In genomic region chr14:35121026-35121886, GRCh38 we compare ENCODE assay signal across 1 cellular context.
A peak's percentile ranks its signal among the peaks of the same experiment; 100 is the strongest.
TF ChIP-seq lines count a peak whose summit lies in the region.

No MANE protein-coding gene starts in this region.

TF ChIP-seq in HepG2, 621 proteins besides CTCF, POLR2A, EP300 and RAD21 (continued from another document and continues in another):
- TF ChIP-seq, protein P1, sequence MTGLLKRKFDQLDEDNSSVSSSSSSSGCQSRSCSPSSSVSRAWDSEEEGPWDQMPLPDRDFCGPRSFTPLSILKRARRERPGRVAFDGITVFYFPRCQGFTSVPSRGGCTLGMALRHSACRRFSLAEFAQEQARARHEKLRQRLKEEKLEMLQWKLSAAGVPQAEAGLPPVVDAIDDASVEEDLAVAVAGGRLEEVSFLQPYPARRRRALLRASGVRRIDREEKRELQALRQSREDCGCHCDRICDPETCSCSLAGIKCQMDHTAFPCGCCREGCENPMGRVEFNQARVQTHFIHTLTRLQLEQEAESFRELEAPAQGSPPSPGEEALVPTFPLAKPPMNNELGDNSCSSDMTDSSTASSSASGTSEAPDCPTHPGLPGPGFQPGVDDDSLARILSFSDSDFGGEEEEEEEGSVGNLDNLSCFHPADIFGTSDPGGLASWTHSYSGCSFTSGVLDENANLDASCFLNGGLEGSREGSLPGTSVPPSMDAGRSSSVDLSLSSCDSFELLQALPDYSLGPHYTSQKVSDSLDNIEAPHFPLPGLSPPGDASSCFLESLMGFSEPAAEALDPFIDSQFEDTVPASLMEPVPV (CRISPR knock-in tag; IDR thresholded peaks at IDR 0.05): no peak
- no peak for TF ChIP-seq RFXAP (CRISPR knock-in tag; IDR thresholded peaks at IDR 0.05; ENCODE audit: borderline replicate concordance)
- TF ChIP-seq ZFP90 (CRISPR knock-in tag; IDR thresholded peaks at IDR 0.05; ENCODE audit: borderline replicate concordance): no peak; the same call in 1 of the 2 replicates
- TF ChIP-seq, protein P2, sequence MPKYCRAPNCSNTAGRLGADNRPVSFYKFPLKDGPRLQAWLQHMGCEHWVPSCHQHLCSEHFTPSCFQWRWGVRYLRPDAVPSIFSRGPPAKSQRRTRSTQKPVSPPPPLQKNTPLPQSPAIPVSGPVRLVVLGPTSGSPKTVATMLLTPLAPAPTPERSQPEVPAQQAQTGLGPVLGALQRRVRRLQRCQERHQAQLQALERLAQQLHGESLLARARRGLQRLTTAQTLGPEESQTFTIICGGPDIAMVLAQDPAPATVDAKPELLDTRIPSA (CRISPR knock-in tag; IDR thresholded peaks at IDR 0.05; ENCODE audit: borderline replicate concordance): no peak
- TF ChIP-seq, protein P3, sequence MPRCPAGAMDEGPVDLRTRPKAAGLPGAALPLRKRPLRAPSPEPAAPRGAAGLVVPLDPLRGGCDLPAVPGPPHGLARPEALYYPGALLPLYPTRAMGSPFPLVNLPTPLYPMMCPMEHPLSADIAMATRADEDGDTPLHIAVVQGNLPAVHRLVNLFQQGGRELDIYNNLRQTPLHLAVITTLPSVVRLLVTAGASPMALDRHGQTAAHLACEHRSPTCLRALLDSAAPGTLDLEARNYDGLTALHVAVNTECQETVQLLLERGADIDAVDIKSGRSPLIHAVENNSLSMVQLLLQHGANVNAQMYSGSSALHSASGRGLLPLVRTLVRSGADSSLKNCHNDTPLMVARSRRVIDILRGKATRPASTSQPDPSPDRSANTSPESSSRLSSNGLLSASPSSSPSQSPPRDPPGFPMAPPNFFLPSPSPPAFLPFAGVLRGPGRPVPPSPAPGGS (CRISPR knock-in tag; IDR thresholded peaks at IDR 0.05): no peak; the same call in 1 of the 2 replicates
- no peak for TF ChIP-seq ATF3 (CRISPR knock-in tag; IDR thresholded peaks at IDR 0.05)
- TF ChIP-seq RXRA (CRISPR knock-in tag; IDR thresholded peaks at IDR 0.05): no peak
- TF ChIP-seq ZNF576 (CRISPR knock-in tag; IDR thresholded peaks at IDR 0.05): no peak
- TF ChIP-seq MLXIP (CRISPR knock-in tag; IDR thresholded peaks at IDR 0.05; ENCODE audit: borderline replicate concordance): peak; percentile 1; the same call in 1 of the 2 replicates
- no peak for TF ChIP-seq ERF (CRISPR knock-in tag; IDR thresholded peaks at IDR 0.05)
- TF ChIP-seq, protein P4, sequence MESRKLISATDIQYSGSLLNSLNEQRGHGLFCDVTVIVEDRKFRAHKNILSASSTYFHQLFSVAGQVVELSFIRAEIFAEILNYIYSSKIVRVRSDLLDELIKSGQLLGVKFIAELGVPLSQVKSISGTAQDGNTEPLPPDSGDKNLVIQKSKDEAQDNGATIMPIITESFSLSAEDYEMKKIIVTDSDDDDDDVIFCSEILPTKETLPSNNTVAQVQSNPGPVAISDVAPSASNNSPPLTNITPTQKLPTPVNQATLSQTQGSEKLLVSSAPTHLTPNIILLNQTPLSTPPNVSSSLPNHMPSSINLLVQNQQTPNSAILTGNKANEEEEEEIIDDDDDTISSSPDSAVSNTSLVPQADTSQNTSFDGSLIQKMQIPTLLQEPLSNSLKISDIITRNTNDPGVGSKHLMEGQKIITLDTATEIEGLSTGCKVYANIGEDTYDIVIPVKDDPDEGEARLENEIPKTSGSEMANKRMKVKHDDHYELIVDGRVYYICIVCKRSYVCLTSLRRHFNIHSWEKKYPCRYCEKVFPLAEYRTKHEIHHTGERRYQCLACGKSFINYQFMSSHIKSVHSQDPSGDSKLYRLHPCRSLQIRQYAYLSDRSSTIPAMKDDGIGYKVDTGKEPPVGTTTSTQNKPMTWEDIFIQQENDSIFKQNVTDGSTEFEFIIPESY (CRISPR knock-in tag; IDR thresholded peaks at IDR 0.05): no peak
- no peak for TF ChIP-seq ZNF180 (CRISPR knock-in tag; IDR thresholded peaks at IDR 0.05; ENCODE audit: borderline replicate concordance, low read depth)
- no peak for TF ChIP-seq ZMAT3 (CRISPR knock-in tag; conservative IDR thresholded peaks at IDR 0.05)
- TF ChIP-seq ZSCAN9 (CRISPR knock-in tag; IDR thresholded peaks at IDR 0.05; ENCODE audit: borderline replicate concordance): no peak
- peak; percentile 9; the same call in 1 of the 2 replicates for TF ChIP-seq ZNF383 (CRISPR knock-in tag; IDR thresholded peaks at IDR 0.05; ENCODE audit: borderline replicate concordance)
- TF ChIP-seq ZNF784 (CRISPR knock-in tag; IDR thresholded peaks at IDR 0.05; ENCODE audit: borderline replicate concordance): no peak
- TF ChIP-seq FOXO4 (CRISPR knock-in tag; conservative IDR thresholded peaks at IDR 0.05): no peak
- no peak for TF ChIP-seq ZIK1 (CRISPR knock-in tag; IDR thresholded peaks at IDR 0.05; ENCODE audit: borderline replicate concordance, low read depth)
- no peak for TF ChIP-seq KDM3A (CRISPR knock-in tag; IDR thresholded peaks at IDR 0.05; ENCODE audit: low read depth)
- no peak for TF ChIP-seq CENPT (CRISPR knock-in tag; IDR thresholded peaks at IDR 0.05; ENCODE audit: low read depth)
- TF ChIP-seq ZNF710 (CRISPR knock-in tag; IDR thresholded peaks at IDR 0.05; ENCODE audit: borderline replicate concordance): no peak
- no peak for TF ChIP-seq ZBTB43 (CRISPR knock-in tag; conservative IDR thresholded peaks at IDR 0.05)
- no peak for TF ChIP-seq ZNF766 (CRISPR knock-in tag; IDR thresholded peaks at IDR 0.05; ENCODE audit: borderline replicate concordance)
- TF ChIP-seq ZNF251 (CRISPR knock-in tag; IDR thresholded peaks at IDR 0.05): no peak
- TF ChIP-seq RARG (CRISPR knock-in tag; IDR thresholded peaks at IDR 0.05; ENCODE audit: low read depth): 0 out of 2 replicates have a peak, but pooled peaks have one; percentile 9
- TF ChIP-seq, protein P5, sequence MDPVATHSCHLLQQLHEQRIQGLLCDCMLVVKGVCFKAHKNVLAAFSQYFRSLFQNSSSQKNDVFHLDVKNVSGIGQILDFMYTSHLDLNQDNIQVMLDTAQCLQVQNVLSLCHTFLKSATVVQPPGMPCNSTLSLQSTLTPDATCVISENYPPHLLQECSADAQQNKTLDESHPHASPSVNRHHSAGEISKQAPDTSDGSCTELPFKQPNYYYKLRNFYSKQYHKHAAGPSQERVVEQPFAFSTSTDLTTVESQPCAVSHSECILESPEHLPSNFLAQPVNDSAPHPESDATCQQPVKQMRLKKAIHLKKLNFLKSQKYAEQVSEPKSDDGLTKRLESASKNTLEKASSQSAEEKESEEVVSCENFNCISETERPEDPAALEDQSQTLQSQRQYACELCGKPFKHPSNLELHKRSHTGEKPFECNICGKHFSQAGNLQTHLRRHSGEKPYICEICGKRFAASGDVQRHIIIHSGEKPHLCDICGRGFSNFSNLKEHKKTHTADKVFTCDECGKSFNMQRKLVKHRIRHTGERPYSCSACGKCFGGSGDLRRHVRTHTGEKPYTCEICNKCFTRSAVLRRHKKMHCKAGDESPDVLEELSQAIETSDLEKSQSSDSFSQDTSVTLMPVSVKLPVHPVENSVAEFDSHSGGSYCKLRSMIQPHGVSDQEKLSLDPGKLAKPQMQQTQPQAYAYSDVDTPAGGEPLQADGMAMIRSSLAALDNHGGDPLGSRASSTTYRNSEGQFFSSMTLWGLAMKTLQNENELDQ (CRISPR knock-in tag; IDR thresholded peaks at IDR 0.05; ENCODE audit: borderline replicate concordance): peak; percentile 12; the same call in 1 of the 2 replicates
- no peak for TF ChIP-seq SOX5 (CRISPR knock-in tag; IDR thresholded peaks at IDR 0.05; ENCODE audit: borderline replicate concordance)
- TF ChIP-seq ZNF431 (CRISPR knock-in tag; IDR thresholded peaks at IDR 0.05; ENCODE audit: borderline replicate concordance, low read depth): no peak
- TF ChIP-seq NCOA2 (CRISPR knock-in tag; IDR thresholded peaks at IDR 0.05): no peak
- no peak for TF ChIP-seq PREB (CRISPR knock-in tag; IDR thresholded peaks at IDR 0.05)
- TF ChIP-seq, protein P6, sequence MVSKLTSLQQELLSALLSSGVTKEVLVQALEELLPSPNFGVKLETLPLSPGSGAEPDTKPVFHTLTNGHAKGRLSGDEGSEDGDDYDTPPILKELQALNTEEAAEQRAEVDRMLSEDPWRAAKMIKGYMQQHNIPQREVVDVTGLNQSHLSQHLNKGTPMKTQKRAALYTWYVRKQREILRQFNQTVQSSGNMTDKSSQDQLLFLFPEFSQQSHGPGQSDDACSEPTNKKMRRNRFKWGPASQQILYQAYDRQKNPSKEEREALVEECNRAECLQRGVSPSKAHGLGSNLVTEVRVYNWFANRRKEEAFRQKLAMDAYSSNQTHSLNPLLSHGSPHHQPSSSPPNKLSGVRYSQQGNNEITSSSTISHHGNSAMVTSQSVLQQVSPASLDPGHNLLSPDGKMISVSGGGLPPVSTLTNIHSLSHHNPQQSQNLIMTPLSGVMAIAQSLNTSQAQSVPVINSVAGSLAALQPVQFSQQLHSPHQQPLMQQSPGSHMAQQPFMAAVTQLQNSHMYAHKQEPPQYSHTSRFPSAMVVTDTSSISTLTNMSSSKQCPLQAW (CRISPR knock-in tag; IDR thresholded peaks at IDR 0.05): no peak
